ENCODE assay signal across 8 cellular contexts in the genomic region with DNA sequence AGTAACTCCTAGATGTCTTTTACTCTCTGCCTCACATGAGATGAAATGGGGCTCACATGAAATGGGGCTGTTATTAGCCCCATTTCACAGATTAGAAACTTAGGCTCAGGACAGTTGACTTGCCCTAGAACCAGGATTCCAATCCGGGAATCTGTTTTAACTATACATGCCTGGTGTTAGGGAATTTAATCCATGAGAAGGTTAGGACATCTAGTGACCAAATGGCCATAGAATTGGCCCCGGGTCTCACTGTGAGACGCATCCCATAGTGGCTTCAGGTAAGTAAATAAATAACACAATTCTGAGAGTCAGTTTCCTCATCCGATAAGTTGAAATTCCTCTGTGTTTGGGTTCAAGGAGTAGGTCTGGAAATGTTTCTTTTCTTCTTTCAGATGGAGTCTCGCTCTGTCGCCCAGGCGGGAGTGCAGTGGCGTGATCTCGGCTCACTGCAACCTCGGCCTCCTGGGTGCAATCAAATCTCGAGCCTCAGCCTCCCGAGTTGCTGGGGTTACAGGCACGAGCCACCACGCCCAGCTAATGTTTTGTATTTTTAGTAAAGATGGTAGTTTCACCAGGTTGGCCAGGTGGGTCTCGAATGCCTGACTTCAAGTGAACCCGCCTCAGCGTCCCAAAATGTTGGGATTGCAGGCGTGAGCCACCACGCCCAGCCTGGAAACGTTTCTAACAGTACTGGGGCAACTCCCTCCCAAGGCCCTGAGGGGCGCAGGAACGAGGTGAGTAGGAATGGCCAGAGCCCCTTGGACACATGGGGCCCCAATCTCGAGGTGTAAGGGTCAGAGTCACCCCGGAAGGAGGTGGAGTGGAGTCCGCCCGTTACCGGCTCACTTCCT. TPM values are rescaled to one million over a fixed set of nuclear protein-coding genes. Genes with fewer than 3 reads are reported as not detected.
A peak's percentile ranks its signal among the peaks of the same experiment; 100 is the strongest.
DNase-seq lines count a peak whose midpoint lies in the region; ATAC-seq and TF ChIP-seq lines count a peak whose summit lies in the region.

No MANE protein-coding gene starts in this region.

- no peaks in the 10 kb centered on the region; the same call in 1 of the 2 replicates for H3K4me1 ChIP-seq in Panc1 (ENCODE audit: control insufficient read depth, insufficient read depth, low read length)
- peaks cover 22% of the 10 kb centered on the region in 2 donors for H3K4me1 ChIP-seq in mucosa of rectum (ENCODE audit: control insufficient read depth in 2 of 2, insufficient read depth in 2 of 2, low read length in 2 of 2)

- POLR2A ChIA-PET in Panc1 (lab: Charles Lee), result no interaction called here

- TF ChIP-seq CTCF in GM12865 (IDR thresholded peaks at IDR 0.05; ENCODE audit: insufficient read depth, low read depth, low read length, missing control alignments), result no peak
- TF ChIP-seq CTCF in Panc1 (IDR thresholded peaks at IDR 0.05), result no peak
- TF ChIP-seq CTCF in choroid plexus epithelial cell (conservative IDR thresholded peaks at IDR 0.05; ENCODE audit: low read depth, low read length), result no peak

- peak; percentile 70 for DNase-seq in GM12865 (ENCODE audit: low read depth)
- DNase-seq in Panc1 (ENCODE audit: low read depth, low spot score), result no peak
- DNase-seq in choroid plexus epithelial cell (ENCODE audit: low read depth), result no peak
- DNase-seq in NOMO-1 (lab: John Stamatoyannopoulos, UW; ENCODE audit: unreplicated experiment in 2 of 2), result no peak
- no peak for DNase-seq in SK-N-DZ (ENCODE audit: low spot score)

- intact Hi-C loops in Panc1 (cut with micrococcal nuclease; ENCODE audit: unreplicated experiment), result no loop called here

- in situ Hi-C loops in Panc1 (cut with HindIII; ENCODE audit: low pct_unique_long_range_greater_than_20kb, low sequenced_read_pairs), result no loop called here

- H3K4me3 ChIP-seq in GM12865 (ENCODE audit: low read depth, low read length) (peak overlapping the region; percentile 77), Panc1 (ENCODE audit: low read depth in 2 of 2, low read length in 2 of 2) (peak overlapping the region; percentile 84 to 92), choroid plexus epithelial cell (ENCODE audit: low read depth, low read length) (peak overlapping the region; percentile 89), mucosa of rectum (ENCODE audit: low read length in 2 of 2) (peak overlapping the region; percentile 85 to 92)

- BruUV-seq in Panc1 (replicated peaks; lab: Mats Ljungman, UMichigan), result no TSS peak

- H3K27me3 ChIP-seq in Panc1 (ENCODE audit: control insufficient read depth, insufficient read depth, low read length) (no peaks in the 10 kb centered on the region), mucosa of rectum (ENCODE audit: control insufficient read depth in 2 of 2, insufficient read depth in 2 of 2, low read length in 2 of 2) (no peaks in the 10 kb centered on the region)

- ATAC-seq in Panc1 (no peak), HG03457 (IDR thresholded peaks at IDR 0.05; ENCODE audit: unreplicated experiment) (no peak), GM18861 (IDR thresholded peaks at IDR 0.05; ENCODE audit: unreplicated experiment) (no peak)

- CTCF ChIA-PET in Panc1 (lab: Charles Lee), result no interaction called here

- H3K27ac ChIP-seq in Panc1 (ENCODE audit: low read length), result peak overlapping the region; percentile 99
- H3K27ac ChIP-seq in mucosa of rectum (ENCODE audit: low read depth in 2 of 2, low read length in 2 of 2), result peak overlapping the region; percentile 91 to 95

- H3K9ac ChIP-seq in mucosa of rectum (ENCODE audit: low read depth in 1 of 2, low read length in 2 of 2), result peak overlapping the region; percentile 90 to 91

- peaks cover 2% of the 10 kb centered on the region; the same call in 1 of the 2 replicates for H3K36me3 ChIP-seq in Panc1 (ENCODE audit: control insufficient read depth, insufficient read depth, low read length)
- H3K36me3 ChIP-seq in mucosa of rectum (ENCODE audit: control insufficient read depth in 2 of 2, insufficient read depth in 2 of 2, low read length in 2 of 2), result peaks cover 13 to 17% of the 10 kb centered on the region in 2 donors

- H3K9me3 ChIP-seq in Panc1 (ENCODE audit: control insufficient read depth, insufficient read depth, low read depth, low read length) (no peaks in the 10 kb centered on the region), mucosa of rectum (ENCODE audit: control insufficient read depth in 2 of 2, low read length in 2 of 2) (no peaks in the 10 kb centered on the region)

RNA-seq across cellular contexts. Expression of a gene that starts 1.2 kb away (rescaled TPM):
- 15.7 TPM for total RNA-seq in Panc1 (2021; ENCODE audit: unreplicated experiment)
- 16.9 TPM for polyA plus RNA-seq in Panc1 (2012; ENCODE audit: insufficient read length)
- 15.1 and 16.2 TPM in 2 replicates for polyA plus RNA-seq in SK-N-DZ (2014; cell fraction: cytosol; rRNA removed)
- 10.9 and 12.3 TPM in 2 replicates for polyA plus RNA-seq in SK-N-DZ (2014; cell fraction: nucleus; rRNA removed)

RNA-seq across cellular contexts. Expression of a gene that starts 4.7 kb away (rescaled TPM):
- total RNA-seq in Panc1 (2021; ENCODE audit: unreplicated experiment), result 0.62 TPM
- 0.28 TPM for polyA plus RNA-seq in Panc1 (2012; ENCODE audit: insufficient read length)
- 11.5 and 14.1 TPM in 2 replicates for polyA plus RNA-seq in SK-N-DZ (2014; cell fraction: cytosol; rRNA removed)
- 16.0 and 32.3 TPM in 2 replicates for polyA plus RNA-seq in SK-N-DZ (2014; cell fraction: nucleus; rRNA removed)

RNA-seq across cellular contexts. Expression of a gene that starts 57.5 kb away (rescaled TPM):
- 0.10 TPM for total RNA-seq in Panc1 (2021; ENCODE audit: unreplicated experiment)
- polyA plus RNA-seq in Panc1 (2012; ENCODE audit: insufficient read length), result 0.22 TPM
- polyA plus RNA-seq in SK-N-DZ (2014; cell fraction: cytosol; rRNA removed), result 7.5 and 9.4 TPM in 2 replicates
- 11.8 and 35.8 TPM in 2 replicates for polyA plus RNA-seq in SK-N-DZ (2014; cell fraction: nucleus; rRNA removed)
